ENCODE assay signal across 15 cellular contexts in the genomic region with DNA sequence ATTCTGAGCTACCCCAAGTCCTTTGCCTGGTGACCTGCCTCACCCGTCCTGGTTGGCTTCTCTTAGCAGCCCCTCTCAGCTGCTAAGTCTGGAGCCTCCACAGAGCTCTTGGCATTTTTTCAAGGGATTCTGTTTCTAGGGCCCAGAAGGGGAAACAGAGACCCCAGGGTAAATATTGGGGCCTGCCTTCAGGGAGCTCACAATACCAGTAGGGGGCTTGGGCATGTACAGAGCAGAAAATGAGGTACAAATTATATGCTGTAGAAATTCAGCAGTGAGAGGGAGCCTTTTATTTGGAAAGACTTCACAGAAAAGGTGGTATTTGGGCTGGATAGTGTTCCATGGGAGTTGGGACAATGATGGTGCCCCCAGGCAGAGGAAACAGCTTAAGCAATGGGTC. TPM values are rescaled to one million over a fixed set of nuclear protein-coding genes. Genes with fewer than 3 reads are reported as not detected.
DNase-seq lines count a peak whose midpoint lies in the region; ATAC-seq and TF ChIP-seq lines count a peak whose summit lies in the region.
"Had no signal": no experiment of that assay in that cellular context is flagged by ENCODE, and none has a peak within 500 bp of the region (broad histone marks: within the 10 kb centered on the region; RNA-seq: fewer than 3 reads in every experiment).

No MANE protein-coding gene starts in this region.

- H3K4me3 ChIP-seq in BLaER1 (no peak overlapping the region), IMR-90 (ENCODE audit: insufficient read depth, low read depth, low read length) (no peak overlapping the region)
- H3K4me3 ChIP-seq: Peyer's patch had no signal

- peak overlapping the region; percentile 95 for H3K4me2 ChIP-seq in BLaER1
- no peak overlapping the region for H3K4me2 ChIP-seq in IMR-90 (ENCODE audit: low read depth, low read length)

- no peak overlapping the region for H3K56ac ChIP-seq in IMR-90 (ENCODE audit: extremely low read depth, insufficient read depth, low read length)

- H3K18ac ChIP-seq in IMR-90 (ENCODE audit: low read depth, low read length): no peak overlapping the region

- ATAC-seq in IMR-90 (ENCODE audit: low read depth) (no peak), GM18519 (IDR thresholded peaks at IDR 0.05; ENCODE audit: low FRiP score, unreplicated experiment) (no peak), HG03442 (IDR thresholded peaks at IDR 0.05; ENCODE audit: unreplicated experiment) (no peak)

- peaks cover 60% of the 10 kb centered on the region for H3K36me3 ChIP-seq in BLaER1
- H3K36me3 ChIP-seq in IMR-90 (ENCODE audit: control insufficient read depth, insufficient read depth, low read length): peaks cover 14% of the 10 kb centered on the region

- H2AK9ac ChIP-seq in IMR-90 (replicated peaks; ENCODE audit: low read depth, low read length, poor library complexity): no peak overlapping the region

- H3K4ac ChIP-seq in IMR-90 (ENCODE audit: low read depth, low read length): no peak overlapping the region

- dilution Hi-C loops in IMR-90 (cut with HindIII; ENCODE audit: low sequenced_read_pairs, unreplicated experiment): no loop called here

- H4K91ac ChIP-seq in IMR-90 (ENCODE audit: insufficient read depth, low read depth, low read length): no peak overlapping the region

- H4K8ac ChIP-seq in IMR-90 (ENCODE audit: low read depth in 2 of 2, low read length in 2 of 2): no peak overlapping the region

- H3K4me1 ChIP-seq in BLaER1 (peaks cover 53% of the 10 kb centered on the region), IMR-90 (ENCODE audit: control insufficient read depth, insufficient read depth, low read length) (peaks cover 17% of the 10 kb centered on the region)

- H3K27ac ChIP-seq in BLaER1 (no peak overlapping the region), IMR-90 (ENCODE audit: insufficient read depth, low read length) (no peak overlapping the region)
- H3K27ac ChIP-seq: Peyer's patch had no signal

- H3K14ac ChIP-seq in IMR-90 (replicated peaks; ENCODE audit: low read depth, low read length): no peak overlapping the region

- no peak overlapping the region for H2BK20ac ChIP-seq in IMR-90 (ENCODE audit: low read depth, low read length)

- H3K9me1 ChIP-seq in IMR-90 (ENCODE audit: insufficient read depth, low read length): peaks cover 18% of the 10 kb centered on the region

- WGBS in IMR-90 (ENCODE audit: extremely low coverage in 2 of 2, insufficient read length in 1 of 2), 2 experiments: no CpG with 5 or more reads among the region's 1 CpG

- H2BK5ac ChIP-seq in IMR-90 (ENCODE audit: low read depth, low read length, poor library complexity, severe bottlenecking): no peak overlapping the region

- peak overlapping the region; percentile 51; the same call in 1 of the 2 replicates for H3K9ac ChIP-seq in BLaER1
- H3K9ac ChIP-seq in IMR-90 (ENCODE audit: low read depth, low read length): no peak overlapping the region

- peaks cover 65% of the 10 kb centered on the region for H3K4me1 Mint-ChIP-seq in dendritic cell treated with granulocyte-macrophage colony-stimulating factor and Interleukin-4, amounts not matched to agents 40 ng/mL and 50 ng/mL, for 4 days (ENCODE audit: low read depth)
- H3K4me1 Mint-ChIP-seq in neural crest cell: peaks cover 45% of the 10 kb centered on the region

- H3K36me3 Mint-ChIP-seq in dendritic cell treated with granulocyte-macrophage colony-stimulating factor and Interleukin-4, amounts not matched to agents 40 ng/mL and 50 ng/mL, for 4 days (ENCODE audit: low read depth): peaks cover 69% of the 10 kb centered on the region
- H3K36me3 Mint-ChIP-seq in neural crest cell (ENCODE audit: low read depth): peaks cover 11% of the 10 kb centered on the region

- TF ChIP-seq POLR2A in IMR-90 (IDR thresholded peaks at IDR 0.05; ENCODE audit: low read depth, low read length): no peak

- no peaks in the 10 kb centered on the region for H3K27me3 Mint-ChIP-seq in dendritic cell treated with granulocyte-macrophage colony-stimulating factor and Interleukin-4, amounts not matched to agents 40 ng/mL and 50 ng/mL, for 4 days
- peaks cover 3% of the 10 kb centered on the region for H3K27me3 Mint-ChIP-seq in neural crest cell (ENCODE audit: low read depth)
- H3K27me3 Mint-ChIP-seq: B cell had no signal

- H3K79me1 ChIP-seq in IMR-90 (ENCODE audit: low read depth in 1 of 2, low read length in 2 of 2): peaks cover 31 to 83% of the 10 kb centered on the region in 2 experiments

- CTCF ChIA-PET in IMR-90 (lab: Yijun Ruan, JAX): interaction anchor here (0.5 kb wide), 1 partner anchor 253 kb away, joined by 3 read pairs; no protein-coding TSS in a partner anchor

- no peak for TF ChIP-seq RAD21 in IMR-90 (IDR thresholded peaks at IDR 0.05; ENCODE audit: low read length)

- H3K27me3 ChIP-seq in BLaER1: no peaks in the 10 kb centered on the region
- H3K27me3 ChIP-seq in IMR-90 (ENCODE audit: control insufficient read depth, insufficient read depth, low read length): no peaks in the 10 kb centered on the region
- H3K27me3 ChIP-seq: Peyer's patch had no signal

- H2BK120ac ChIP-seq in IMR-90 (ENCODE audit: low read depth, low read length): no peak overlapping the region

- H4K20me1 ChIP-seq in BLaER1 (peaks cover 85% of the 10 kb centered on the region), IMR-90 (ENCODE audit: insufficient read depth, low read length) (peaks cover 55% of the 10 kb centered on the region)

- H2AK5ac ChIP-seq in IMR-90 (ENCODE audit: low read depth, low read length): no peak overlapping the region

- POLR2A ChIA-PET in IMR-90 (lab: Charles Lee; ENCODE audit: unreplicated experiment): no interaction called here

- no peak overlapping the region for H2BK15ac ChIP-seq in IMR-90 (ENCODE audit: low read depth, low read length)

- H3K9me3 ChIP-seq in BLaER1: no peaks in the 10 kb centered on the region
- H3K9me3 ChIP-seq in IMR-90 (ENCODE audit: control insufficient read depth, insufficient read depth, low read length): no peaks in the 10 kb centered on the region
- H3K9me3 ChIP-seq: Peyer's patch had no signal

- TF ChIP-seq CTCF in IMR-90 (conservative IDR thresholded peaks at IDR 0.05; ENCODE audit: low read depth, low read length): no peak
- TF ChIP-seq CTCF in neural crest cell (conservative IDR thresholded peaks at IDR 0.05): peak; percentile 30

- in situ Hi-C loops in IMR-90 (cut with MboI; ENCODE audit: low sequenced_read_pairs): no loop called here

- no peak overlapping the region for H4K5ac ChIP-seq in IMR-90 (ENCODE audit: low read depth, low read length)

- intact Hi-C loops in IMR-90 (cut with micrococcal nuclease): no loop called here
- intact Hi-C loops in dendritic cell treated with granulocyte-macrophage colony-stimulating factor and Interleukin-4, amounts not matched to agents 40 ng/mL and 50 ng/mL, for 4 days (cut with micrococcal nuclease): no loop called here

- peak overlapping the region; percentile 92 for H3K27ac Mint-ChIP-seq in dendritic cell treated with granulocyte-macrophage colony-stimulating factor and Interleukin-4, amounts not matched to agents 40 ng/mL and 50 ng/mL, for 4 days
- peak overlapping the region; percentile 83 for H3K27ac Mint-ChIP-seq in neural crest cell (ENCODE audit: unreplicated experiment)
- H3K27ac Mint-ChIP-seq: B cell had no signal

- no peak for DNase-seq in IMR-90
- DNase-seq in neural crest cell (ENCODE audit: low read depth, low spot score): no peak
- no peak for DNase-seq in NCI-H526 (lab: John Stamatoyannopoulos, UW)
- no peak for DNase-seq in kidney tubule cell (ENCODE audit: low spot score)
- DNase-seq: activated CD4-positive, alpha-beta T cell treated with anti-CD3 and anti-CD28 coated beads, Interleukin-2, amount 50 U/mL, for 1 hour; activated effector memory CD4-positive, alpha-beta T cell treated with Interleukin-2 at 50 U/mL for 16 hours; NCI-H146; Peyer's patch; stimulated activated CD4-positive, alpha-beta T cell treated with anti-CD3 and anti-CD28 coated beads, Interleukin-2, amount 100 ng/mL, for 24 hours had no signal

- H3K9me3 Mint-ChIP-seq in dendritic cell treated with granulocyte-macrophage colony-stimulating factor and Interleukin-4, amounts not matched to agents 40 ng/mL and 50 ng/mL, for 4 days: no peaks in the 10 kb centered on the region
- no peaks in the 10 kb centered on the region for H3K9me3 Mint-ChIP-seq in neural crest cell

- no TSS peak for BruUV-seq in IMR-90 (replicated peaks; lab: Mats Ljungman, UMichigan)

- H2AFZ ChIP-seq in IMR-90 (replicated peaks; ENCODE audit: low read length, poor library complexity): no peak overlapping the region

- 0 out of 2 replicates have a peak overlapping the region, but pooled peaks have one; percentile 55 for H3K23ac ChIP-seq in IMR-90 (ENCODE audit: low read depth, low read length)

- H3K4me3 Mint-ChIP-seq in dendritic cell treated with granulocyte-macrophage colony-stimulating factor and Interleukin-4, amounts not matched to agents 40 ng/mL and 50 ng/mL, for 4 days: no peak overlapping the region
- H3K4me3 Mint-ChIP-seq in neural crest cell: peak overlapping the region; percentile 91

TF ChIP-seq in IMR-90, 13 proteins besides CTCF, POLR2A, EP300 and RAD21 (continues in another document):
- no peak for TF ChIP-seq FOS (IDR thresholded peaks at IDR 0.05; ENCODE audit: low read depth, low read length)

RNA-seq across cellular contexts. Expression of a gene that starts 3.7 kb away (rescaled TPM):
- total RNA-seq in IMR-90 (2012; rRNA removed) (18.3 and 19.2 TPM in 2 replicates), neural crest cell (158 and 164 TPM in 2 replicates)
- 97.2 and 119 TPM in 2 replicates for polyA plus RNA-seq in IMR-90 (2012; rRNA removed)
- 55.1 and 108 TPM in 2 replicates for polyA plus RNA-seq in IMR-90 (2012; cell fraction: cytosol; rRNA removed)
- 123 and 257 TPM in 2 replicates for polyA plus RNA-seq in IMR-90 (2012; cell fraction: nucleus; rRNA removed; ENCODE audit: low replicate concordance)

RNA-seq across cellular contexts. Expression of a gene that starts 10.1 kb away (rescaled TPM):
- total RNA-seq in IMR-90 (2012; rRNA removed) (0.28 TPM in 1 of 2 replicates, not detected in the other), neural crest cell (0.65 TPM in 1 of 2 replicates, not detected in the other)
- polyA plus RNA-seq in IMR-90 (2012; rRNA removed): 0.33 and 0.55 TPM in 2 replicates
- polyA plus RNA-seq in IMR-90 (2012; cell fraction: cytosol; rRNA removed): 0.48 TPM in 1 of 2 replicates, not detected in the other
- polyA plus RNA-seq in IMR-90 (2012; cell fraction: nucleus; rRNA removed; ENCODE audit: low replicate concordance): 0.10 TPM in 1 of 2 replicates, not detected in the other
- total RNA-seq: NCI-H460 had no signal

RNA-seq across cellular contexts. Expression of a gene that starts 25.3 kb away (rescaled TPM):
- total RNA-seq in IMR-90 (2012; rRNA removed) (under 0.01 TPM in 2 replicates), neural crest cell (4.9 and 5.1 TPM in 2 replicates)
- polyA plus RNA-seq in IMR-90 (2012; rRNA removed): 0.47 and 0.48 TPM in 2 replicates
- polyA plus RNA-seq in IMR-90 (2012; cell fraction: cytosol; rRNA removed): 0.32 and 1.2 TPM in 2 replicates
- polyA plus RNA-seq in IMR-90 (2012; cell fraction: nucleus; rRNA removed; ENCODE audit: low replicate concordance): 0.32 and 0.70 TPM in 2 replicates

RNA-seq across cellular contexts. Expression of a gene that starts 45.0 kb away (rescaled TPM):
- total RNA-seq in IMR-90 (2012; rRNA removed) (45.7 and 57.8 TPM in 2 replicates), neural crest cell (62.9 and 67.3 TPM in 2 replicates)
- polyA plus RNA-seq in IMR-90 (2012; rRNA removed): 54.3 and 61.6 TPM in 2 replicates
- polyA plus RNA-seq in IMR-90 (2012; cell fraction: cytosol; rRNA removed): 35.9 and 45.6 TPM in 2 replicates
- 63.6 and 92.7 TPM in 2 replicates for polyA plus RNA-seq in IMR-90 (2012; cell fraction: nucleus; rRNA removed; ENCODE audit: low replicate concordance)

RNA-seq across cellular contexts. Expression of a gene that starts 45.2 kb away (rescaled TPM):
- 15.6 and 17.6 TPM in 2 replicates for total RNA-seq in IMR-90 (2012; rRNA removed)
- 26.9 and 28.8 TPM in 2 replicates for polyA plus RNA-seq in IMR-90 (2012; rRNA removed)
- 19.6 and 29.3 TPM in 2 replicates for polyA plus RNA-seq in IMR-90 (2012; cell fraction: cytosol; rRNA removed)
- polyA plus RNA-seq in IMR-90 (2012; cell fraction: nucleus; rRNA removed; ENCODE audit: low replicate concordance): 18.4 and 19.1 TPM in 2 replicates
- total RNA-seq in neural crest cell: 37.3 and 40.3 TPM in 2 replicates
